1 cellular context compared by ENCODE assay signal in the genomic region with DNA sequence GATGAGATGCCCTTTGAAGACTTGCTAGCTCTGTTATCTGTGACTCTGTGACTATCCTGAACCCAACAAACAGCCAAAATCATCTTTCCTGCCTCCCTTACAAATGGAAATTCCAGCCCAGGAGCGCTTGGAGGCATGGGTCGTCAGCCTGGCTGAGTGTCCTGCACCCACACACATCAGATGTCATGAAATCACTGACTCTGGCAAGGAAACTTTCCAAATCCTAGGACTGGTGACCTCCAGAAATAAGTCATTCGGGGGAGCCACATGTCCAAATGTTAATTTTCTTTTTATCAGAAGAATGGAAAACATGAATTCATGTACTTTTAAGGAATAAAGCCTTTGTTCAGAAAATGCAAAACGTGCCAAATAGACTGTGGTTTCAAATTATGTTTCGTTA.
TF ChIP-seq lines count a peak whose summit lies in the region.

No MANE protein-coding gene starts in this region.

TF ChIP-seq in IMR-90, 13 proteins besides CTCF, POLR2A, EP300 and RAD21:
- TF ChIP-seq USF2 (IDR thresholded peaks at IDR 0.05; ENCODE audit: low read depth, low read length): no peak
- TF ChIP-seq MXI1 (IDR thresholded peaks at IDR 0.05; ENCODE audit: borderline replicate concordance, low read depth, low read length): no peak
- TF ChIP-seq BHLHE40 (IDR thresholded peaks at IDR 0.05; ENCODE audit: low read depth, low read length): no peak
- no peak for TF ChIP-seq FOS (IDR thresholded peaks at IDR 0.05; ENCODE audit: low read depth, low read length)
- TF ChIP-seq RCOR1 (IDR thresholded peaks at IDR 0.05; ENCODE audit: insufficient replicate concordance, low read length): no peak
- TF ChIP-seq CEBPB (IDR thresholded peaks at IDR 0.05; ENCODE audit: low read depth, low read length): no peak
- TF ChIP-seq NFE2L2 (IDR thresholded peaks at IDR 0.05; ENCODE audit: low read depth, low read length): no peak
